In the genomic region with DNA sequence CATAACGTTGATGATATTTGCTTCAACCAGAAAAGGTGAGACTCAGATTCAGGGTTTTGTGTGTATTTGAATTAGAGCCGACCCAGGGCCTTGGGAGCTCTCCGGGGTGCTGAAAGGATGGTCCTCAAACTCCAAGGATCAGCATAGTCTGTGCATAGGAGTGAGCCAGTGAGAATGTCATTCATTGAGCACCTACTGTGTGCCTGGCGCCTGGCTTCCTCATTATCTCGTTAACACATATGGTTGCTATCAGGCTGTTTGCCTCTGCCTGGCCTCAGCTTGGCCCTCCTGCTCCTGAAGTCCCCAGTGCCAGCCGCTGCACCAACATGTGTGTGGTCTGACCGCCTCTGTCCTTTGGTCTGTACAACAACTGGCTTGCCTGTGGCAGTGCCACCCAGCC, we compare ENCODE assay signal across 9 cellular contexts. TPM values are rescaled to one million over a fixed set of nuclear protein-coding genes. Genes with fewer than 3 reads are reported as not detected.
DNase-seq lines count a peak whose midpoint lies in the region; ATAC-seq, FAIRE-seq and TF ChIP-seq lines count a peak whose summit lies in the region.
"Had no signal": no experiment of that assay in that cellular context is flagged by ENCODE, and none has a peak within 500 bp of the region (broad histone marks: within the 10 kb centered on the region; RNA-seq: fewer than 3 reads in every experiment).

No MANE protein-coding gene starts in this region.

- intact Hi-C loops in posterior vena cava (cut with DNase I) = no loop called here

- DNase-seq in H54 (ENCODE audit: insufficient read length, low spot score) (peak; percentile 62), NCI-H226 (peak; percentile 5), posterior vena cava (ENCODE audit: low spot score) (peak; percentile 59)
- DNase-seq in stimulated activated CD4-positive, alpha-beta T cell treated with anti-CD3 and anti-CD28 coated beads, Interleukin-4, amount 100 ng/mL, for 4 hours = no peak
- no peak for DNase-seq in stimulated activated CD4-positive, alpha-beta T cell treated with anti-CD3 and anti-CD28 coated beads, Interleukin-1b, Interleukin-23, amount 100 ng/mL, for 48 hours
- DNase-seq: foreskin melanocyte, SW 1271 had no signal

- no peak for TF ChIP-seq POLR2A in H54 (IDR thresholded peaks at IDR 0.05; ENCODE audit: low read depth, low read length)

- H3K27ac ChIP-seq in cingulate gyrus (ENCODE audit: low read depth, low read length) = peak overlapping the region; percentile 10

- no peak for ATAC-seq in GM21528 (IDR thresholded peaks at IDR 0.05; ENCODE audit: low FRiP score, unreplicated experiment)

- FAIRE-seq in H54 (lab: Jason Lieb, UNC) = no peak

RNA-seq across cellular contexts. Expression of a gene that starts 25.1 kb away (rescaled TPM):
- total RNA-seq in posterior vena cava = under 1 TPM; 0.14 TPM

RNA-seq across cellular contexts. Expression of a gene that starts 44.2 kb away (rescaled TPM):
- 10 to 100 TPM; 48.9 to 52.6 TPM for total RNA-seq in posterior vena cava

Comparison
In these comparisons a context has a peak if more than half of its experiments do, and no peak if none do; other contexts are left out.
1. DNase-seq: peak in H54 (single experiment), NCI-H226 (single experiment) and posterior vena cava (single experiment); none in stimulated activated CD4-positive, alpha-beta T cell treated with anti-CD3 and anti-CD28 coated beads, Interleukin-4, amount 100 ng/mL, for 4 hours (0 of 2) and stimulated activated CD4-positive, alpha-beta T cell treated with anti-CD3 and anti-CD28 coated beads, Interleukin-1b, Interleukin-23, amount 100 ng/mL, for 48 hours (single experiment).